In the genomic region with DNA sequence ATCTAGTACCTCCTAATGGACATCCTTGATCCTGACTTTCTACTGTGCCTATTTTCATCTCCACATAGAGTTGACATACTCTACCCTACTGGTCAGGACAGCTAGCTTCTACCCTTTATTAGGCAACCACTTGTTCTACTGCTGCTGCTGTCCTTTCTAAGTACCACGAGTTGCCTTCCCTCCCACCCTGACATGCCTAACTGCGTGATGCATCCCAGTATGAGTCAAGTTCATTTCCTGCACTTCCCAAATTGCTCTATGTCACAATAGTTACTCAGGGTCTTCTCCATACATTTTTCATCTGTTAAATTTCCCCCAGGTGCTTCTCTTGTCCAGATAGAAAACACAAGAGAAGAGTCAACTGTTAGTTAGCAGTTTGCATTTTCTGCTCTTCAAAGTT, we compare ENCODE assay signal across 18 cellular contexts.
DNase-seq lines count a peak whose midpoint lies in the region; ATAC-seq and TF ChIP-seq lines count a peak whose summit lies in the region.
"Had no signal": no experiment of that assay in that cellular context is flagged by ENCODE, and none has a peak within 500 bp of the region (broad histone marks: within the 10 kb centered on the region; RNA-seq: fewer than 3 reads in every experiment).

No MANE protein-coding gene starts in this region.

- H3K27me3 ChIP-seq in BJ (ENCODE audit: control insufficient read depth, insufficient read depth, low read length) (no peaks in the 10 kb centered on the region), esophagus muscularis mucosa (no peaks in the 10 kb centered on the region)
- H3K27me3 ChIP-seq: heart left ventricle, sigmoid colon had no signal

- H3K9me3 ChIP-seq in OCI-LY7 (ENCODE audit: low read length) (no peaks in the 10 kb centered on the region), esophagus muscularis mucosa (no peaks in the 10 kb centered on the region)
- H3K9me3 ChIP-seq: heart left ventricle, sigmoid colon had no signal

- no TSS peak for BruUV-seq in OCI-LY7 (replicated peaks; lab: Mats Ljungman, UMichigan)

- peaks cover 13% of the 10 kb centered on the region for H3K4me1 ChIP-seq in OCI-LY7 (ENCODE audit: insufficient read depth, low read length, poor library complexity, severe bottlenecking)
- H3K4me1 ChIP-seq in esophagus muscularis mucosa: no peaks in the 10 kb centered on the region
- H3K4me1 ChIP-seq: heart left ventricle, sigmoid colon had no signal

- TF ChIP-seq POLR2A in esophagus muscularis mucosa (IDR thresholded peaks at IDR 0.05; ENCODE audit: low read depth): no peak

- intact Hi-C loops in OCI-LY7 (cut with micrococcal nuclease; ENCODE audit: unreplicated experiment) (loop anchor here (5.0 kb wide), 2 partner anchors 95 to 145 kb away; no protein-coding TSS in a partner anchor), esophagus muscularis mucosa (cut with DNase I) (loop anchor here (5.0 kb wide), 1 partner anchor 260 kb away; no protein-coding TSS in a partner anchor)

- no peaks in the 10 kb centered on the region for H3K79me2 ChIP-seq in OCI-LY7 (ENCODE audit: insufficient read depth, low read depth, low read length)

- H3K4me2 ChIP-seq in OCI-LY7 (ENCODE audit: low read length): no peak overlapping the region

- no peak for TF ChIP-seq EP300 in esophagus muscularis mucosa (IDR thresholded peaks at IDR 0.05)

- no peaks in the 10 kb centered on the region for H3K9me2 ChIP-seq in OCI-LY7 (ENCODE audit: insufficient read depth, low read length)

- TF ChIP-seq CTCF in BJ (IDR thresholded peaks at IDR 0.05; ENCODE audit: insufficient read depth, low read depth, low read length) (no peak), cardiac fibroblast (IDR thresholded peaks at IDR 0.05; ENCODE audit: low read depth, low read length) (peak; percentile 4), OCI-LY7 (conservative IDR thresholded peaks at IDR 0.05; ENCODE audit: low read length) (no peak), esophagus muscularis mucosa (IDR thresholded peaks at IDR 0.05) (no peak)

- no peaks in the 10 kb centered on the region for H3K36me3 ChIP-seq in BJ (ENCODE audit: control insufficient read depth, insufficient read depth, low read length)
- no peaks in the 10 kb centered on the region for H3K36me3 ChIP-seq in OCI-LY7 (ENCODE audit: insufficient read depth, low read length)
- H3K36me3 ChIP-seq in esophagus muscularis mucosa: peaks cover 0 to 3% (median 0%) of the 10 kb centered on the region in 4 donors
- H3K36me3 ChIP-seq: sigmoid colon had no signal

- H3K27ac ChIP-seq in OCI-LY7 (ENCODE audit: low read depth, low read length, poor library complexity, severe bottlenecking) (no peak overlapping the region), esophagus muscularis mucosa (replicated peaks in 1 of 4) (no peak overlapping the region)
- H3K27ac ChIP-seq: C4-2B, heart left ventricle, sigmoid colon had no signal

- DNase-seq in BJ (ENCODE audit: low read depth) (peak; percentile 53), LHCN-M2 (ENCODE audit: low read depth) (peak; percentile 85), cardiac fibroblast (ENCODE audit: low read depth in 2 of 2) (peak; percentile 57 to 87), lung microvascular endothelial cell (ENCODE audit: low read depth in 2 of 2) (peak; percentile 28 to 65), OCI-LY7 (ENCODE audit: low spot score) (no peak), esophagus muscularis mucosa (ENCODE audit: extremely low spot score) (no peak)
- DNase-seq: activated CD4-positive, alpha-beta T cell treated with anti-CD3 and anti-CD28 coated beads for 36 hours; activated T-cell treated with anti-CD3 and anti-CD28 coated beads, Interleukin-2, amount 50 U/mL, for 72 hours; anterior cingulate cortex; heart left ventricle; left cardiac atrium; NCI-H446; nephron progenitor cell; sigmoid colon; stimulated activated naive CD8-positive, alpha-beta T cell treated with anti-CD3 and anti-CD28 coated beads, Interleukin-15, Interleukin-2, amounts not matched to agents 100 U/mL and 50 U/mL, for 24 hours had no signal

- POLR2A ChIA-PET in BJ (lab: Charles Lee): no interaction called here
- POLR2A ChIA-PET in OCI-LY7 (lab: Charles Lee): no interaction called here

- CTCF ChIA-PET in BJ (lab: Yijun Ruan, JAX) (interaction anchor here (1.8 to 8.1 kb wide), 2 partner anchors 258 to 729 kb away, joined by 4 to 64 read pairs; no protein-coding TSS in a partner anchor), OCI-LY7 (lab: Charles Lee; ENCODE audit: unreplicated experiment) (no interaction called here)

- H2AFZ ChIP-seq in OCI-LY7 (ENCODE audit: low read length): no peak overlapping the region

- 70% methylated on average over 2 of the region's 2 CpGs for WGBS in esophagus muscularis mucosa

- H3K4me3 ChIP-seq in BJ (ENCODE audit: low read depth, low read length) (no peak overlapping the region), cardiac fibroblast (replicated peaks in 1 of 2; ENCODE audit: low read depth in 2 of 2, low read length in 2 of 2) (no peak overlapping the region), OCI-LY7 (ENCODE audit: low read depth, low read length, poor library complexity, severe bottlenecking) (no peak overlapping the region), esophagus muscularis mucosa (no peak overlapping the region)
- H3K4me3 ChIP-seq: heart left ventricle, sigmoid colon had no signal

- ATAC-seq in HG02678 (IDR thresholded peaks at IDR 0.05; ENCODE audit: unreplicated experiment): no peak
- ATAC-seq in GM21390 (IDR thresholded peaks at IDR 0.05; ENCODE audit: unreplicated experiment): no peak
- ATAC-seq: activated CD4-positive, alpha-beta T cell treated with anti-CD3 and anti-CD28 coated beads for 36 hours; activated T-cell treated with anti-CD3 and anti-CD28 coated beads, Interleukin-2, amount 50 U/mL, for 72 hours; heart left ventricle; left cardiac atrium; stimulated activated naive CD8-positive, alpha-beta T cell treated with anti-CD3 and anti-CD28 coated beads, Interleukin-15, Interleukin-2, amounts not matched to agents 100 U/mL and 50 U/mL, for 24 hours had no signal

- no peaks in the 10 kb centered on the region for H4K20me1 ChIP-seq in OCI-LY7 (ENCODE audit: insufficient read depth, low read length)

Comparison
In these comparisons a context has a peak if more than half of its experiments do, and no peak if none do; other contexts are left out.
1. DNase-seq: peak in BJ (single experiment), LHCN-M2 (single experiment), cardiac fibroblast (2 of 2) and lung microvascular endothelial cell (2 of 2); none in OCI-LY7 (single experiment) and esophagus muscularis mucosa (single experiment).